ENCODE assay signal across 8 cellular contexts in the genomic region with DNA sequence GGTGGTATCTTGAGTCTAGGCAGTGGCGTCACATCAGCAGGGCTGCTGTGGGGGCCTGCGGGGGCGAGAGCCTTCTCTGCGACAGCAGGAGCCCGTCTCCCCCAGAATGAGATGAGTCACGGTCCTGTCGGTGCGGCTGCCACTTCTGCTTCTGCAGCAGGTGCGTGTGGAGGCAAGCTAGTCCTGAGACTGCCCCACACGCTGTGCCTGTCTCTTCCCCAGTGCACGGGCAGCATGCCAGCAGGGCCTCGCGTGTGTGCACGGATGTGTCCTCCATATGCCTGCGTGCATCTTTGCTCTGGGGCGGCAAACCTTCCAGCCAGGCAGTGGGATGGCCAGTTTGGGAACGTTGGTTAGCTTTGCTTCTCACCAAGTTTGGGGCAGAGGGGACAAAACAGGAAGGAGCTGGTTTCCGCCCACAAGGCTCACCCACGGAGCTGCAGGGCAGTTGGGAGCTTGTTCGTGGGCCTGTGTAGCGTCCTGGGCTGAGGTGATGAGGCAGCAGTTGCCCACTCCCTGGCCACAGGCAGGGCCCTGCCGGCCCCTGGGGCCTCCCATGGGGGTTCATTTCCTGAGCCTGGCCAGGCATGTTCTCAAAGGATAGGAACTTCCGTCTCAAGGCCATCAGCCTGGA.
DNase-seq lines count a peak whose midpoint lies in the region; ATAC-seq and TF ChIP-seq lines count a peak whose summit lies in the region.

No MANE protein-coding gene starts in this region.

- DNase-seq in NCI-H510A (lab: John Stamatoyannopoulos, UW) (peak; percentile 33), fibroblast of villous mesenchyme (ENCODE audit: low read depth) (peak; percentile 45), NCI-H2081 treated with DMSO at 0.1 percent for 48 hours (lab: John Stamatoyannopoulos, UW) (no peak), kidney glomerular epithelial cell (lab: John Stamatoyannopoulos, UW) (no peak)
- peak; percentile 76 for DNase-seq in activated T-cell treated with anti-CD3 and anti-CD28 coated beads, Interleukin-2, amount 50 U/mL, for 1 hour

- H3K4me2 ChIP-seq in skeletal muscle satellite cell (ENCODE audit: low read length), result peak overlapping the region; percentile 2

- no peaks in the 10 kb centered on the region for H3K27me3 ChIP-seq in skeletal muscle satellite cell (ENCODE audit: control insufficient read depth, insufficient read depth, low read length)

- TF ChIP-seq POLR2A in GM18505 (IDR thresholded peaks at IDR 0.05; ENCODE audit: borderline replicate concordance, extremely low read depth, insufficient read depth, insufficient read length), result peak; percentile 81

- no peaks in the 10 kb centered on the region for H3K9me3 ChIP-seq in skeletal muscle satellite cell (replicated peaks; ENCODE audit: low read length)

- H3K4me3 ChIP-seq in fibroblast of villous mesenchyme (ENCODE audit: low read depth, low read length) (no peak overlapping the region), skeletal muscle satellite cell (ENCODE audit: low read length) (no peak overlapping the region)

- H3K4me1 ChIP-seq in skeletal muscle satellite cell (ENCODE audit: control insufficient read depth, insufficient read depth, low read length), result peaks cover 22% of the 10 kb centered on the region

- TF ChIP-seq CTCF in fibroblast of villous mesenchyme (IDR thresholded peaks at IDR 0.05; ENCODE audit: insufficient read depth, low read depth, low read length), result no peak

- H3K9ac ChIP-seq in skeletal muscle satellite cell (ENCODE audit: low read depth, low read length), result no peak overlapping the region

- H3K36me3 ChIP-seq in skeletal muscle satellite cell (ENCODE audit: insufficient read depth, low read length), result peaks cover 92% of the 10 kb centered on the region

- peak; percentile 87 for ATAC-seq in GM18505 (IDR thresholded peaks at IDR 0.05; ENCODE audit: unreplicated experiment)
- peak; percentile 83 for ATAC-seq in HG02763 (IDR thresholded peaks at IDR 0.05; ENCODE audit: unreplicated experiment)

Comparison
In these comparisons a context has a peak if more than half of its experiments do, and no peak if none do; other contexts are left out.
1. DNase-seq: peak in NCI-H510A (single experiment), activated T-cell treated with anti-CD3 and anti-CD28 coated beads, Interleukin-2, amount 50 U/mL, for 1 hour (single experiment) and fibroblast of villous mesenchyme (single experiment); none in NCI-H2081 treated with DMSO at 0.1 percent for 48 hours (single experiment) and kidney glomerular epithelial cell (single experiment).